ENCODE assay signal across 12 cellular contexts in the genomic region with DNA sequence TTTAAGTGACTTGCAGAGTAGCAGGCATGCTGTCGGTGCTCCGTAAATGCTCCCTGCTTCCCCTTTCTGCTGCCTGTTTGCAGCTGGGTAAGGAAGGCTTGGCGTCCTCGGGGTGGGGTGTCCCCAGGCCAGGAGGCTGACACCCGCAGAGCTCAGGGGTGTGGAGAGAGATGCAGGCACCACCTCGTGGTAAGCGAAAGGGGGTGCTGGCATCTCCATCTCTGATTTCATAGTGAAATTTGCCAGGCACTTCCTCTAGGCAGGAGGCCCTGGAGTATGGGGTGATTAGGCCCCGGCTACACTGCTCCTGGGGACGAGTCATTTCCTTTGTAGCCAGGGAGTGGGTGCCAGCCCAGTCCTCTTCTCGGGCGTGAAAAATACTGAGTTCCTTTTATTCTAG.
DNase-seq lines count a peak whose midpoint lies in the region; ATAC-seq and TF ChIP-seq lines count a peak whose summit lies in the region.
"Had no signal": no experiment of that assay in that cellular context is flagged by ENCODE, and none has a peak within 500 bp of the region (broad histone marks: within the 10 kb centered on the region; RNA-seq: fewer than 3 reads in every experiment).

No MANE protein-coding gene starts in this region.

- H3K4me3 Mint-ChIP-seq in stimulated activated effector memory CD8-positive, alpha-beta T cell treated with anti-CD3 and anti-CD28 coated beads, Interleukin-12 subunit alpha, Interleukin-12 subunit beta, amount 100 ng/mL, for 72 hours = no peak overlapping the region
- H3K4me3 Mint-ChIP-seq: activated T-helper 1 cell treated with anti-CD3 and anti-CD28 coated beads, Interleukin-12 subunit alpha, Interleukin-12 subunit beta, Interleukin-2, Interleukin-4 antibody, amounts not matched to agents 30 ng/mL and 10 ng/mL and 1 ng/mL, durations not matched to agents 14 hours and 24 hours and 36 hours had no signal

- H3K27ac Mint-ChIP-seq in stimulated activated effector memory CD8-positive, alpha-beta T cell treated with anti-CD3 and anti-CD28 coated beads, Interleukin-12 subunit alpha, Interleukin-12 subunit beta, amount 100 ng/mL, for 72 hours = no peak overlapping the region
- H3K27ac Mint-ChIP-seq: activated T-helper 1 cell treated with anti-CD3 and anti-CD28 coated beads, Interleukin-12 subunit alpha, Interleukin-12 subunit beta, Interleukin-2, Interleukin-4 antibody, amounts not matched to agents 30 ng/mL and 10 ng/mL and 1 ng/mL, durations not matched to agents 14 hours and 24 hours and 36 hours had no signal

- no peaks in the 10 kb centered on the region for H3K9me3 ChIP-seq in RWPE2 (ENCODE audit: severe bottlenecking)
- H3K9me3 ChIP-seq: colonic mucosa had no signal

- H3K27ac ChIP-seq in RWPE2 (ENCODE audit: poor library complexity, severe bottlenecking) = no peak overlapping the region
- H3K27ac ChIP-seq: colonic mucosa had no signal

- no peaks in the 10 kb centered on the region for H3K36me3 Mint-ChIP-seq in stimulated activated effector memory CD8-positive, alpha-beta T cell treated with anti-CD3 and anti-CD28 coated beads, Interleukin-12 subunit alpha, Interleukin-12 subunit beta, amount 100 ng/mL, for 72 hours

- H3K27me3 ChIP-seq in RWPE2 (ENCODE audit: insufficient read depth, poor library complexity, severe bottlenecking) = no peaks in the 10 kb centered on the region
- H3K27me3 ChIP-seq: colonic mucosa had no signal

- H3K4me3 ChIP-seq in AG09309 (ENCODE audit: control insufficient read depth, low read depth, low read length) (no peak overlapping the region), RWPE2 (ENCODE audit: severe bottlenecking) (no peak overlapping the region)
- H3K4me3 ChIP-seq: colonic mucosa had no signal

- H3K36me3 ChIP-seq in RWPE2 (ENCODE audit: low read depth) = no peaks in the 10 kb centered on the region
- H3K36me3 ChIP-seq: colonic mucosa had no signal

- no peaks in the 10 kb centered on the region for H3K9me3 Mint-ChIP-seq in stimulated activated effector memory CD8-positive, alpha-beta T cell treated with anti-CD3 and anti-CD28 coated beads, Interleukin-12 subunit alpha, Interleukin-12 subunit beta, amount 100 ng/mL, for 72 hours
- H3K9me3 Mint-ChIP-seq: activated T-helper 1 cell treated with anti-CD3 and anti-CD28 coated beads, Interleukin-12 subunit alpha, Interleukin-12 subunit beta, Interleukin-2, Interleukin-4 antibody, amounts not matched to agents 30 ng/mL and 10 ng/mL and 1 ng/mL, durations not matched to agents 14 hours and 24 hours and 36 hours had no signal

- peak; percentile 19 for TF ChIP-seq CTCF in AG09309 (IDR thresholded peaks at IDR 0.05; ENCODE audit: control insufficient read depth, insufficient read depth, low read depth, low read length, missing control alignments)
- no peak for TF ChIP-seq CTCF in RWPE2 (IDR thresholded peaks at IDR 0.05; ENCODE audit: poor library complexity, severe bottlenecking)

- peak; percentile 47; the same call in 1 of the 3 replicates for ATAC-seq in RWPE2 (ENCODE audit: low read depth)
- ATAC-seq in GM21576 (IDR thresholded peaks at IDR 0.05; ENCODE audit: unreplicated experiment) = no peak
- no peak for ATAC-seq in stimulated activated effector memory CD8-positive, alpha-beta T cell treated with anti-CD3 and anti-CD28 coated beads, Interleukin-12 subunit alpha, Interleukin-12 subunit beta, amount 100 ng/mL, for 72 hours
- no peak for ATAC-seq in GM18858 (IDR thresholded peaks at IDR 0.05; ENCODE audit: unreplicated experiment)

- no peak for DNase-seq in AG09309 (ENCODE audit: low read depth)
- peak; percentile 75 for DNase-seq in GM03348 (ENCODE audit: low spot score)
- no peak for DNase-seq in RWPE2 (ENCODE audit: low spot score)
- peak; percentile 73 for DNase-seq in hepatic stellate cell (ENCODE audit: low spot score)
- no peak for DNase-seq in COR-L47 (lab: John Stamatoyannopoulos, UW)
- no peak for DNase-seq in stimulated activated effector memory CD8-positive, alpha-beta T cell treated with anti-CD3 and anti-CD28 coated beads, Interleukin-12 subunit alpha, Interleukin-12 subunit beta, amount 100 ng/mL, for 72 hours (ENCODE audit: low spot score in 2 of 2)
- DNase-seq: colonic mucosa, hypothalamus, NCI-H510A treated with DMSO at 0.1 percent for 48 hours had no signal

- H3K4me1 ChIP-seq in RWPE2 (ENCODE audit: insufficient read depth, poor library complexity, severe bottlenecking) = no peaks in the 10 kb centered on the region
- H3K4me1 ChIP-seq: colonic mucosa had no signal

- no peaks in the 10 kb centered on the region for H3K4me1 Mint-ChIP-seq in stimulated activated effector memory CD8-positive, alpha-beta T cell treated with anti-CD3 and anti-CD28 coated beads, Interleukin-12 subunit alpha, Interleukin-12 subunit beta, amount 100 ng/mL, for 72 hours

Comparison
In these comparisons a context has a peak if more than half of its experiments do, and no peak if none do; other contexts are left out.
1. DNase-seq: peak in GM03348 (single experiment) and hepatic stellate cell (single experiment); none in AG09309 (single experiment), RWPE2 (single experiment), COR-L47 (single experiment) and stimulated activated effector memory CD8-positive, alpha-beta T cell treated with anti-CD3 and anti-CD28 coated beads, Interleukin-12 subunit alpha, Interleukin-12 subunit beta, amount 100 ng/mL, for 72 hours (0 of 2).